ENCODE assay signal across 32 cellular contexts in genomic region chr11:75132080-75132479, GRCh38. TPM values are rescaled to one million over a fixed set of nuclear protein-coding genes. Genes with fewer than 3 reads are reported as not detected.
"Had no signal": no experiment of that assay in that cellular context is flagged by ENCODE, and none has a peak within 500 bp of the region (broad histone marks: within the 10 kb centered on the region; RNA-seq: fewer than 3 reads in every experiment).

No MANE protein-coding gene starts in this region.

- H3K4me3 ChIP-seq: colonic mucosa, esophagus squamous epithelium, gastrocnemius medialis, heart right ventricle, left lung, lower lobe of right lung had no signal

- H3K4me1 ChIP-seq: colonic mucosa, esophagus squamous epithelium, gastrocnemius medialis, heart right ventricle, left lung, lower lobe of right lung had no signal

- H3K36me3 ChIP-seq: colonic mucosa, esophagus squamous epithelium, gastrocnemius medialis, heart right ventricle, left lung, lower lobe of right lung had no signal

- ATAC-seq: effector memory CD8-positive, alpha-beta T cell; esophagus mucosa; gastrocnemius medialis; heart right ventricle; left cardiac atrium; left lung; left ventricle myocardium superior; lower lobe of right lung had no signal

- H3K4me3 Mint-ChIP-seq: dendritic cell treated with granulocyte-macrophage colony-stimulating factor and Interleukin-4, amounts not matched to agents 40 ng/mL and 50 ng/mL, for 4 days; effector memory CD8-positive, alpha-beta T cell; endodermal cell had no signal

- H3K27ac ChIP-seq: colonic mucosa, epithelial cell of prostate, esophagus squamous epithelium, gastrocnemius medialis, heart right ventricle, left lung, lower lobe of right lung had no signal

- H3K9me3 ChIP-seq: colonic mucosa, esophagus squamous epithelium, gastrocnemius medialis, heart right ventricle, left lung, lower lobe of right lung had no signal

- H3K9me3 Mint-ChIP-seq: effector memory CD8-positive, alpha-beta T cell had no signal

- H3K27me3 ChIP-seq: colonic mucosa had no signal

- DNase-seq: colonic mucosa; cortex of kidney; effector CD8-positive, alpha-beta T cell; effector memory CD8-positive, alpha-beta T cell; erythroblast; esophagus squamous epithelium; foreskin melanocyte; gastrocnemius medialis; glutamatergic neuron; head of caudate nucleus; heart right ventricle; hippocampal formation; left cardiac atrium; left lung; left ventricle myocardium superior; lower lobe of right lung; mesenchymal stem cell; midbrain had no signal

- H3K4me1 Mint-ChIP-seq: endodermal cell had no signal

- H3K27ac Mint-ChIP-seq: dendritic cell treated with granulocyte-macrophage colony-stimulating factor and Interleukin-4, amounts not matched to agents 40 ng/mL and 50 ng/mL, for 4 days; endodermal cell had no signal

- FAIRE-seq: endometrium, islet of Langerhans, keratinocyte had no signal

RNA-seq across cellular contexts. Expression of gene SLCO2B1, which starts 18.8 kb away (rescaled TPM):
- total RNA-seq: mononuclear cell had no signal
- polyA plus RNA-seq: keratinocyte had no signal

RNA-seq across cellular contexts. Expression of gene OR2AT4, which starts 35.4 kb away (rescaled TPM):
- total RNA-seq: colonic mucosa, dermis microvascular lymphatic vessel endothelial cell, endodermal cell, esophagus mucosa, esophagus squamous epithelium, gastrocnemius medialis, glomerular endothelial cell, heart right ventricle, kidney epithelial cell, left cardiac atrium, left lung, left ventricle myocardium superior, lower leg skin, lower lobe of right lung, lung microvascular endothelial cell, mononuclear cell, mucosa of gallbladder had no signal
- polyA plus RNA-seq: heart right ventricle, keratinocyte had no signal
